In genomic region chr18:75904416-75904815, GRCh38 we compare ENCODE assay signal across 2 cellular contexts.
TF ChIP-seq lines count a peak whose summit lies in the region.

No MANE protein-coding gene starts in this region.

TF ChIP-seq in GM23338, 12 proteins besides CTCF, POLR2A, EP300 and RAD21:
- TF ChIP-seq EZH2 (IDR thresholded peaks at IDR 0.05; ENCODE audit: low read depth, unreplicated experiment) (no peak), ZNF331 (CRISPR knock-in tag; IDR thresholded peaks at IDR 0.05; ENCODE audit: low read depth) (no peak), ZNF462 (CRISPR knock-in tag; IDR thresholded peaks at IDR 0.05) (no peak), ETS1 (IDR thresholded peaks at IDR 0.05) (no peak), CREB1 (CRISPR knock-in tag; IDR thresholded peaks at IDR 0.05; ENCODE audit: low read depth) (no peak), ZNF114 (CRISPR knock-in tag; IDR thresholded peaks at IDR 0.05) (no peak), POLR2AphosphoS5 (IDR thresholded peaks at IDR 0.05; ENCODE audit: low read depth) (no peak), JUNB (IDR thresholded peaks at IDR 0.05; ENCODE audit: unreplicated experiment) (no peak), REST (IDR thresholded peaks at IDR 0.05; ENCODE audit: unreplicated experiment) (no peak), EZH2phosphoT487 (IDR thresholded peaks at IDR 0.05; ENCODE audit: unreplicated experiment) (no peak), NANOG (IDR thresholded peaks at IDR 0.05; ENCODE audit: borderline replicate concordance) (no peak), STAT1 (IDR thresholded peaks at IDR 0.05; ENCODE audit: unreplicated experiment) (no peak)

TF ChIP-seq in H1, 55 proteins besides CTCF, POLR2A, EP300 and RAD21:
- no peak for TF ChIP-seq CEBPB (IDR thresholded peaks at IDR 0.05; ENCODE audit: low read depth, low read length)
- TF ChIP-seq MAX (IDR thresholded peaks at IDR 0.05) = no peak
- TF ChIP-seq TEAD4 (IDR thresholded peaks at IDR 0.05; ENCODE audit: low read depth, low read length) = no peak
- no peak for TF ChIP-seq PHF8 (conservative IDR thresholded peaks at IDR 0.05; ENCODE audit: low read depth, low read length)
- TF ChIP-seq ASH2L (IDR thresholded peaks at IDR 0.05; ENCODE audit: low read length) = no peak
- no peak for TF ChIP-seq FOSL1 (IDR thresholded peaks at IDR 0.05; ENCODE audit: insufficient read depth, low read depth, low read length)
- no peak for TF ChIP-seq RXRA (IDR thresholded peaks at IDR 0.05; ENCODE audit: insufficient read depth, low read depth, low read length)
- no peak for TF ChIP-seq SP1 (IDR thresholded peaks at IDR 0.05; ENCODE audit: low read depth, low read length)
- TF ChIP-seq GTF2F1 (IDR thresholded peaks at IDR 0.05; ENCODE audit: borderline replicate concordance, low read depth, low read length) = no peak
- TF ChIP-seq HDAC6 (IDR thresholded peaks at IDR 0.05; ENCODE audit: low read depth, low read length) = no peak
- no peak for TF ChIP-seq JUN (IDR thresholded peaks at IDR 0.05; ENCODE audit: low read depth, low read length)
- TF ChIP-seq ATF3 (IDR thresholded peaks at IDR 0.05; ENCODE audit: insufficient read depth, low read depth, low read length) = no peak
- no peak for TF ChIP-seq NANOG (IDR thresholded peaks at IDR 0.05; ENCODE audit: insufficient read depth, low read depth, low read length, poor library complexity, severe bottlenecking)
- no peak for TF ChIP-seq JUND (IDR thresholded peaks at IDR 0.05; ENCODE audit: low read length)
- no peak for TF ChIP-seq SIRT6 (IDR thresholded peaks at IDR 0.05; ENCODE audit: low read length)
